Comparison of ENCODE assay signal across 17 cellular contexts in genomic region chr15:63324770-63325169, GRCh38. TPM values are rescaled to one million over a fixed set of nuclear protein-coding genes. Genes with fewer than 3 reads are reported as not detected.
DNase-seq lines count a peak whose midpoint lies in the region; ATAC-seq and TF ChIP-seq lines count a peak whose summit lies in the region.
"Had no signal": no experiment of that assay in that cellular context is flagged by ENCODE, and none has a peak within 500 bp of the region (broad histone marks: within the 10 kb centered on the region; RNA-seq: fewer than 3 reads in every experiment).

No MANE protein-coding gene starts in this region.

- peaks cover 6% of the 10 kb centered on the region for H3K4me1 Mint-ChIP-seq in activated CD4-positive, alpha-beta memory T cell treated with anti-CD3 and anti-CD28 coated beads for 36 hours (ENCODE audit: low read depth)
- no peaks in the 10 kb centered on the region for H3K4me1 Mint-ChIP-seq in activated CD4-positive, alpha-beta memory T cell treated with anti-CD3 and anti-CD28 coated beads, Interleukin-2, amount 10 ng/mL, durations not matched to agents 7 days and 5 days
- H3K4me1 Mint-ChIP-seq in activated naive CD4-positive, alpha-beta T cell treated with anti-CD3 and anti-CD28 coated beads, Interleukin-2, amount 10 ng/mL, durations not matched to agents 7 days and 5 days: no peaks in the 10 kb centered on the region
- H3K4me1 Mint-ChIP-seq in brain: peaks cover 39% of the 10 kb centered on the region
- no peaks in the 10 kb centered on the region for H3K4me1 Mint-ChIP-seq in stimulated activated effector memory CD8-positive, alpha-beta T cell treated with anti-CD3 and anti-CD28 coated beads, Interleukin-12 subunit alpha, Interleukin-12 subunit beta, amount 100 ng/mL, for 72 hours
- H3K4me1 Mint-ChIP-seq: CD4-positive, CD25-positive, alpha-beta regulatory T cell; IgD-negative memory B cell had no signal

- CTCF ChIA-PET in activated CD4-positive, alpha-beta memory T cell treated with anti-CD3 and anti-CD28 coated beads for 36 hours (lab: Charles Lee): interaction anchor here (1.0 kb wide), 1 partner anchor 36 kb away, joined by 3 read pairs; no protein-coding TSS in a partner anchor
- CTCF ChIA-PET in activated CD4-positive, alpha-beta memory T cell treated with anti-CD3 and anti-CD28 coated beads, Interleukin-2, amount 10 ng/mL, durations not matched to agents 7 days and 5 days (lab: Charles Lee): no interaction called here
- CTCF ChIA-PET in activated naive CD4-positive, alpha-beta T cell treated with anti-CD3 and anti-CD28 coated beads, Interleukin-2, amount 10 ng/mL, durations not matched to agents 7 days and 5 days (lab: Charles Lee): no interaction called here

- no peaks in the 10 kb centered on the region for H3K36me3 Mint-ChIP-seq in activated CD4-positive, alpha-beta memory T cell treated with anti-CD3 and anti-CD28 coated beads for 36 hours
- no peaks in the 10 kb centered on the region for H3K36me3 Mint-ChIP-seq in activated CD4-positive, alpha-beta memory T cell treated with anti-CD3 and anti-CD28 coated beads, Interleukin-2, amount 10 ng/mL, durations not matched to agents 7 days and 5 days (ENCODE audit: low read depth)
- no peaks in the 10 kb centered on the region for H3K36me3 Mint-ChIP-seq in activated naive CD4-positive, alpha-beta T cell treated with anti-CD3 and anti-CD28 coated beads, Interleukin-2, amount 50 U/mL, for 72 hours
- H3K36me3 Mint-ChIP-seq in activated naive CD4-positive, alpha-beta T cell treated with anti-CD3 and anti-CD28 coated beads, Interleukin-2, amount 10 ng/mL, durations not matched to agents 7 days and 5 days: no peaks in the 10 kb centered on the region
- no peaks in the 10 kb centered on the region for H3K36me3 Mint-ChIP-seq in brain
- H3K36me3 Mint-ChIP-seq in stimulated activated effector memory CD8-positive, alpha-beta T cell treated with anti-CD3 and anti-CD28 coated beads, Interleukin-12 subunit alpha, Interleukin-12 subunit beta, amount 100 ng/mL, for 72 hours: no peaks in the 10 kb centered on the region
- H3K36me3 Mint-ChIP-seq: CD4-positive, CD25-positive, alpha-beta regulatory T cell had no signal

- H3K27ac Mint-ChIP-seq in activated CD4-positive, alpha-beta memory T cell treated with anti-CD3 and anti-CD28 coated beads for 36 hours: no peak overlapping the region
- no peak overlapping the region for H3K27ac Mint-ChIP-seq in activated CD4-positive, alpha-beta memory T cell treated with anti-CD3 and anti-CD28 coated beads, Interleukin-2, amount 10 ng/mL, durations not matched to agents 7 days and 5 days
- H3K27ac Mint-ChIP-seq in activated naive CD4-positive, alpha-beta T cell treated with anti-CD3 and anti-CD28 coated beads, Interleukin-2, amount 50 U/mL, for 72 hours: no peak overlapping the region
- no peak overlapping the region for H3K27ac Mint-ChIP-seq in activated naive CD4-positive, alpha-beta T cell treated with anti-CD3 and anti-CD28 coated beads, Interleukin-2, amount 10 ng/mL, durations not matched to agents 7 days and 5 days
- peak overlapping the region; percentile 88 to 96 (median 90) for H3K27ac Mint-ChIP-seq in brain
- no peak overlapping the region for H3K27ac Mint-ChIP-seq in stimulated activated effector memory CD8-positive, alpha-beta T cell treated with anti-CD3 and anti-CD28 coated beads, Interleukin-12 subunit alpha, Interleukin-12 subunit beta, amount 100 ng/mL, for 72 hours
- H3K27ac Mint-ChIP-seq: CD4-positive, CD25-positive, alpha-beta regulatory T cell; IgD-negative memory B cell had no signal

- no peaks in the 10 kb centered on the region for H3K9me3 Mint-ChIP-seq in activated CD4-positive, alpha-beta memory T cell treated with anti-CD3 and anti-CD28 coated beads for 36 hours
- no peaks in the 10 kb centered on the region for H3K9me3 Mint-ChIP-seq in activated CD4-positive, alpha-beta memory T cell treated with anti-CD3 and anti-CD28 coated beads, Interleukin-2, amount 10 ng/mL, durations not matched to agents 7 days and 5 days
- no peaks in the 10 kb centered on the region for H3K9me3 Mint-ChIP-seq in activated naive CD4-positive, alpha-beta T cell treated with anti-CD3 and anti-CD28 coated beads, Interleukin-2, amount 50 U/mL, for 72 hours
- H3K9me3 Mint-ChIP-seq in activated naive CD4-positive, alpha-beta T cell treated with anti-CD3 and anti-CD28 coated beads, Interleukin-2, amount 10 ng/mL, durations not matched to agents 7 days and 5 days: no peaks in the 10 kb centered on the region
- H3K9me3 Mint-ChIP-seq in brain: peaks cover 0 to 2% (median 0%) of the 10 kb centered on the region in 5 experiments
- no peaks in the 10 kb centered on the region for H3K9me3 Mint-ChIP-seq in stimulated activated effector memory CD8-positive, alpha-beta T cell treated with anti-CD3 and anti-CD28 coated beads, Interleukin-12 subunit alpha, Interleukin-12 subunit beta, amount 100 ng/mL, for 72 hours
- H3K9me3 Mint-ChIP-seq: CD4-positive, CD25-positive, alpha-beta regulatory T cell; IgD-negative memory B cell had no signal

- intact Hi-C loops in activated CD4-positive, alpha-beta memory T cell treated with anti-CD3 and anti-CD28 coated beads for 36 hours (cut with micrococcal nuclease): loop anchor here (5.0 kb wide), 1 partner anchor 48 kb away; no protein-coding TSS in a partner anchor

- no peak overlapping the region for H3K4me3 Mint-ChIP-seq in activated CD4-positive, alpha-beta memory T cell treated with anti-CD3 and anti-CD28 coated beads for 36 hours
- no peak overlapping the region for H3K4me3 Mint-ChIP-seq in activated CD4-positive, alpha-beta memory T cell treated with anti-CD3 and anti-CD28 coated beads, Interleukin-2, amount 10 ng/mL, durations not matched to agents 7 days and 5 days
- no peak overlapping the region for H3K4me3 Mint-ChIP-seq in activated naive CD4-positive, alpha-beta T cell treated with anti-CD3 and anti-CD28 coated beads, Interleukin-2, amount 10 ng/mL, durations not matched to agents 7 days and 5 days
- H3K4me3 Mint-ChIP-seq in brain: peak overlapping the region in 1 of 5 experiments; percentile 19
- no peak overlapping the region for H3K4me3 Mint-ChIP-seq in stimulated activated effector memory CD8-positive, alpha-beta T cell treated with anti-CD3 and anti-CD28 coated beads, Interleukin-12 subunit alpha, Interleukin-12 subunit beta, amount 100 ng/mL, for 72 hours
- H3K4me3 Mint-ChIP-seq: CD4-positive, CD25-positive, alpha-beta regulatory T cell; IgD-negative memory B cell had no signal

- POLR2A ChIA-PET in activated CD4-positive, alpha-beta memory T cell treated with anti-CD3 and anti-CD28 coated beads for 36 hours (lab: Charles Lee): no interaction called here
- POLR2A ChIA-PET in activated CD4-positive, alpha-beta memory T cell treated with anti-CD3 and anti-CD28 coated beads, Interleukin-2, amount 10 ng/mL, durations not matched to agents 7 days and 5 days (lab: Charles Lee): no interaction called here

- no peak for TF ChIP-seq CTCF in brain (conservative IDR thresholded peaks at IDR 0.05)

- peak; percentile 83 to 98 for ATAC-seq in activated naive CD4-positive, alpha-beta T cell treated with anti-CD3 and anti-CD28 coated beads, Interleukin-2, amount 50 U/mL, for 72 hours
- ATAC-seq in stimulated activated effector memory CD8-positive, alpha-beta T cell treated with anti-CD3 and anti-CD28 coated beads, Interleukin-12 subunit alpha, Interleukin-12 subunit beta, amount 100 ng/mL, for 72 hours: peak; percentile 88
- ATAC-seq in HG02642 (IDR thresholded peaks at IDR 0.05; ENCODE audit: poor library complexity, unreplicated experiment): no peak
- ATAC-seq: Panc1 had no signal

- DNase-seq in activated CD4-positive, alpha-beta memory T cell treated with anti-CD3 and anti-CD28 coated beads for 36 hours: peak; percentile 49
- no peak for DNase-seq in activated CD4-positive, alpha-beta memory T cell treated with anti-CD3 and anti-CD28 coated beads, Interleukin-2, amount 10 ng/mL, durations not matched to agents 7 days and 5 days
- peak in 1 of 2 donors; percentile 29 for DNase-seq in activated naive CD4-positive, alpha-beta T cell treated with anti-CD3 and anti-CD28 coated beads, Interleukin-2, amount 50 U/mL, for 72 hours (ENCODE audit: low spot score in 2 of 2)
- no peak for DNase-seq in activated naive CD4-positive, alpha-beta T cell treated with anti-CD3 and anti-CD28 coated beads, Interleukin-2, amount 10 ng/mL, durations not matched to agents 7 days and 5 days
- DNase-seq in stimulated activated effector memory CD8-positive, alpha-beta T cell treated with anti-CD3 and anti-CD28 coated beads, Interleukin-12 subunit alpha, Interleukin-12 subunit beta, amount 100 ng/mL, for 72 hours (ENCODE audit: low spot score in 2 of 2): no peak
- DNase-seq: CD4-positive, CD25-positive, alpha-beta regulatory T cell; NCI-H1048; NCI-H1694; NCI-H2081; NCI-H2227 treated with DMSO at 0.1 percent for 48 hours; NCI-H526 treated with DMSO at 0.1 percent for 48 hours; SHP77 had no signal

- H3K27me3 Mint-ChIP-seq in activated CD4-positive, alpha-beta memory T cell treated with anti-CD3 and anti-CD28 coated beads for 36 hours: no peaks in the 10 kb centered on the region
- H3K27me3 Mint-ChIP-seq in activated CD4-positive, alpha-beta memory T cell treated with anti-CD3 and anti-CD28 coated beads, Interleukin-2, amount 10 ng/mL, durations not matched to agents 7 days and 5 days: no peaks in the 10 kb centered on the region
- peaks cover 14% of the 10 kb centered on the region for H3K27me3 Mint-ChIP-seq in activated naive CD4-positive, alpha-beta T cell treated with anti-CD3 and anti-CD28 coated beads, Interleukin-2, amount 10 ng/mL, durations not matched to agents 7 days and 5 days
- H3K27me3 Mint-ChIP-seq in brain: no peaks in the 10 kb centered on the region

RNA-seq across cellular contexts. Expression of gene APH1B, which starts 47.4 kb away (rescaled TPM):
- 1 to 10 TPM; 6.6 to 7.0 TPM for total RNA-seq in activated CD4-positive, alpha-beta memory T cell treated with anti-CD3 and anti-CD28 coated beads for 36 hours
- total RNA-seq in activated CD4-positive, alpha-beta memory T cell treated with anti-CD3 and anti-CD28 coated beads, Interleukin-2, amount 10 ng/mL, durations not matched to agents 7 days and 5 days: 10 to 100 TPM; 10.1 to 10.6 TPM
- total RNA-seq in activated naive CD4-positive, alpha-beta T cell treated with anti-CD3 and anti-CD28 coated beads, Interleukin-2, amount 50 U/mL, for 72 hours: 10 to 100 TPM in 1 of 2 donors, 1 to 10 TPM in 1; 2.6 to 14.7 TPM
- polyA plus RNA-seq in brain (ENCODE audit: insufficient read depth, low read depth, low replicate concordance): 12.2 TPM

RNA-seq across cellular contexts. Expression of gene CA12, which starts 56.9 kb away (rescaled TPM):
- under 1 TPM; 0.07 to 0.10 TPM for total RNA-seq in activated CD4-positive, alpha-beta memory T cell treated with anti-CD3 and anti-CD28 coated beads for 36 hours
- under 1 TPM in 1 of 2 experiments, not detected in 1; 0.20 TPM for total RNA-seq in activated CD4-positive, alpha-beta memory T cell treated with anti-CD3 and anti-CD28 coated beads, Interleukin-2, amount 10 ng/mL, durations not matched to agents 7 days and 5 days
- total RNA-seq in activated naive CD4-positive, alpha-beta T cell treated with anti-CD3 and anti-CD28 coated beads, Interleukin-2, amount 50 U/mL, for 72 hours: under 1 TPM in 1 of 2 donors, not detected in 1; 0.95 TPM
- polyA plus RNA-seq in brain (ENCODE audit: insufficient read depth, low read depth, low replicate concordance): 0.68 TPM
- total RNA-seq: CD4-positive, CD25-positive, alpha-beta regulatory T cell; OCI-LY7 had no signal
- polyA plus RNA-seq: CD4-positive, CD25-positive, alpha-beta regulatory T cell; IgD-negative memory B cell had no signal

Comparison
In these comparisons a context has a peak if more than half of its experiments do, and no peak if none do; other contexts are left out.
1. H3K27ac Mint-ChIP-seq: peak in brain (5 of 5); none in activated CD4-positive, alpha-beta memory T cell treated with anti-CD3 and anti-CD28 coated beads for 36 hours (single experiment), activated CD4-positive, alpha-beta memory T cell treated with anti-CD3 and anti-CD28 coated beads, Interleukin-2, amount 10 ng/mL, durations not matched to agents 7 days and 5 days (single experiment), activated naive CD4-positive, alpha-beta T cell treated with anti-CD3 and anti-CD28 coated beads, Interleukin-2, amount 50 U/mL, for 72 hours (0 of 2), activated naive CD4-positive, alpha-beta T cell treated with anti-CD3 and anti-CD28 coated beads, Interleukin-2, amount 10 ng/mL, durations not matched to agents 7 days and 5 days (single experiment) and stimulated activated effector memory CD8-positive, alpha-beta T cell treated with anti-CD3 and anti-CD28 coated beads, Interleukin-12 subunit alpha, Interleukin-12 subunit beta, amount 100 ng/mL, for 72 hours (single experiment).